21 cellular contexts compared by ENCODE assay signal in the genomic region with DNA sequence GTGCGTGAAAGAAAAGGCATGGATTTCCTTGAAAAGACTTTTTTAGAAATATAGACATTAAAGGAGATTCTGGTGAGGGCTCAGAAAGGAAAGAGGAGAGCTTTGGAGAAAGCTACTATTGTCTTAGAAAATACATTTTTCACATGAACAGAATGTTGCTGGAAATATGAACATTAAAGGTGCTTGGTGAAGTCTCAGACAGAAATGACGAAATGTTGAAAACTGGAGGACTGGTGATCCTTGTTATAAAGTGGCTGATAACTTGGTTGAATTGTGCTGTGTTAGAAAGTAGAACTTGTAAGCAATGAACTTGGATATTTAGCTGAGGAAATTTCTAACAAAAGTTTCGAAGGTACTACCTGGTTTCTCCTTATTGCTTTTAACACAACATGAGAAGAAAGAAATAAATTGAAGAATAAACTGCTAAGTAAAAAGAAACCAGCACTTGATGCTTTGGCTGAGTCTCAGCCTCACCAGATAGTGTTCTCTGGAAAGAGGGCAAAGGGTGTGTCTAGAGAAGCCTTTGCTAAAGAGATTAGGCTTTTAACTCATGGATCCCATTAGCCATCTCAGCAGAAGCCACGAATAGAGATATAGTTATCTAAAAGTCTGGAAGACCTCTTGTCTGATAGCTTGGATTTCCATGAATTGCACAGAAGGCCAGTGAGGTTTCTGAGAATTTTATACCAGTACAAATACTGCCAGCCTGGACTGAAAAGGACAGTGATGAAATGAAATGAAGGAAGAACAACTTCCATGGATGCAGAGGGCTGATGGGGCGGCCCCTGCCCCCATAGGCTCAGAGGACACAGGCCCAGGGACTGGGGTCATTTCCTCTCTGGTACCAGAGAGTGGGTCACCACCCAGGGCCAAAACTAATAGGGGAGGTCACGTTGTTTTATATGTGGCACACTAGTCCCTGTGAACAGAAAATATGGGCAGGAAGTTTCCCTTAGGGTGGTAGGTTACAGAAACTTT.
"Had no signal": no experiment of that assay in that cellular context is flagged by ENCODE, and none has a peak within 500 bp of the region (broad histone marks: within the 10 kb centered on the region; RNA-seq: fewer than 3 reads in every experiment).

No MANE protein-coding gene starts in this region.

- ATAC-seq: foreskin keratinocyte; gastroesophageal sphincter; heart left ventricle; left cardiac atrium; left lung; naive thymus-derived CD4-positive, alpha-beta T cell; stimulated activated effector memory CD8-positive, alpha-beta T cell treated with anti-CD3 and anti-CD28 coated beads, Interleukin-12 subunit alpha, Interleukin-12 subunit beta, amount 100 ng/mL, for 72 hours had no signal

- H3K36me3 Mint-ChIP-seq: naive thymus-derived CD4-positive, alpha-beta T cell; neural progenitor cell; stimulated activated effector memory CD8-positive, alpha-beta T cell treated with anti-CD3 and anti-CD28 coated beads, Interleukin-12 subunit alpha, Interleukin-12 subunit beta, amount 100 ng/mL, for 72 hours had no signal

- H3K4me1 Mint-ChIP-seq: naive thymus-derived CD4-positive, alpha-beta T cell; neural progenitor cell; stimulated activated effector memory CD8-positive, alpha-beta T cell treated with anti-CD3 and anti-CD28 coated beads, Interleukin-12 subunit alpha, Interleukin-12 subunit beta, amount 100 ng/mL, for 72 hours had no signal

- H3K27ac Mint-ChIP-seq: naive thymus-derived CD4-positive, alpha-beta T cell; nephron; neural progenitor cell; progenitor cell of endocrine pancreas; stimulated activated effector memory CD8-positive, alpha-beta T cell treated with anti-CD3 and anti-CD28 coated beads, Interleukin-12 subunit alpha, Interleukin-12 subunit beta, amount 100 ng/mL, for 72 hours had no signal

- DNase-seq: dorsolateral prefrontal cortex; effector CD4-positive, alpha-beta T cell; foreskin keratinocyte; heart left ventricle; left cardiac atrium; left lung; mesenchymal stem cell; midbrain; naive thymus-derived CD4-positive, alpha-beta T cell; sigmoid colon; stimulated activated CD4-positive, alpha-beta T cell treated with anti-CD3 and anti-CD28 coated beads, Interleukin-2, amount 100 ng/mL, for 24 hours; stimulated activated CD4-positive, alpha-beta T cell treated with anti-CD3 and anti-CD28 coated beads, Interleukin-4, amount 100 ng/mL, for 24 hours; stimulated activated naive CD4-positive, alpha-beta T cell treated with Interleukin-2 at 50 U/mL for 16 hours; stomach; thyroid gland; trophoblast cell had no signal

- H3K9me3 Mint-ChIP-seq: stimulated activated effector memory CD8-positive, alpha-beta T cell treated with anti-CD3 and anti-CD28 coated beads, Interleukin-12 subunit alpha, Interleukin-12 subunit beta, amount 100 ng/mL, for 72 hours had no signal

- H3K4me3 Mint-ChIP-seq: naive thymus-derived CD4-positive, alpha-beta T cell; nephron; neural progenitor cell; stimulated activated effector memory CD8-positive, alpha-beta T cell treated with anti-CD3 and anti-CD28 coated beads, Interleukin-12 subunit alpha, Interleukin-12 subunit beta, amount 100 ng/mL, for 72 hours had no signal

- H3K27me3 Mint-ChIP-seq: progenitor cell of endocrine pancreas had no signal
